ENCODE assay signal across 9 cellular contexts in genomic region chr9:20242767-20243166, GRCh38.
DNase-seq lines count a peak whose midpoint lies in the region; ATAC-seq and TF ChIP-seq lines count a peak whose summit lies in the region.
"Had no signal": no experiment of that assay in that cellular context is flagged by ENCODE, and none has a peak within 500 bp of the region (broad histone marks: within the 10 kb centered on the region; RNA-seq: fewer than 3 reads in every experiment).

No MANE protein-coding gene starts in this region.

- ATAC-seq in GM21528 (IDR thresholded peaks at IDR 0.05; ENCODE audit: low FRiP score, unreplicated experiment): peak; percentile 88

- H3K27ac Mint-ChIP-seq in osteocyte (ENCODE audit: unreplicated experiment): no peak overlapping the region

- TF ChIP-seq CTCF in GM13976 (IDR thresholded peaks at IDR 0.05; ENCODE audit: borderline replicate concordance, control extremely low read depth, extremely low read depth, insufficient read depth, missing control alignments) (no peak), epithelial cell of proximal tubule (conservative IDR thresholded peaks at IDR 0.05; ENCODE audit: low read depth, low read length) (no peak), osteocyte (IDR thresholded peaks at IDR 0.05) (no peak)

- no peaks in the 10 kb centered on the region for H3K36me3 Mint-ChIP-seq in osteocyte (ENCODE audit: unreplicated experiment)

- H3K27ac ChIP-seq in KOPT-K1 (ENCODE audit: low read depth, low read length, poor library complexity, severe bottlenecking): peak overlapping the region; percentile 1

- no peaks in the 10 kb centered on the region for H3K9me3 ChIP-seq in KOPT-K1 (ENCODE audit: insufficient read depth, low read length, poor library complexity, severe bottlenecking)

- H3K9me3 Mint-ChIP-seq in osteocyte (ENCODE audit: unreplicated experiment): no peaks in the 10 kb centered on the region
- H3K9me3 Mint-ChIP-seq: nephron had no signal

- H3K4me1 Mint-ChIP-seq in osteocyte (ENCODE audit: unreplicated experiment): no peaks in the 10 kb centered on the region

- H3K36me3 ChIP-seq in KOPT-K1 (ENCODE audit: insufficient read depth, low read length): no peaks in the 10 kb centered on the region

- in situ Hi-C loops in GM13976 (cut with MboI; ENCODE audit: low sequenced_read_pairs, unreplicated experiment): no loop called here

- H3K4me3 ChIP-seq in epithelial cell of proximal tubule (ENCODE audit: low read depth, low read length): peak overlapping the region; percentile 1

- peaks cover 17% of the 10 kb centered on the region for H3K27me3 Mint-ChIP-seq in osteocyte (ENCODE audit: unreplicated experiment)

- DNase-seq in GM13976 (ENCODE audit: low spot score) (peak; percentile 36), epithelial cell of proximal tubule (ENCODE audit: low read depth) (no peak), osteocyte (ENCODE audit: extremely low spot score, unreplicated experiment) (no peak), NCI-H1092 treated with DMSO at 0.1 percent for 48 hours (lab: John Stamatoyannopoulos, UW) (no peak), GF-D8 (lab: John Stamatoyannopoulos, UW) (no peak), mucosa of gallbladder (ENCODE audit: low spot score) (no peak)

- no peak overlapping the region for H3K4me3 Mint-ChIP-seq in osteocyte (ENCODE audit: unreplicated experiment)
- H3K4me3 Mint-ChIP-seq: nephron had no signal
